Comparison of ENCODE assay signal across 16 cellular contexts in genomic region chr15:34799825-34800168, GRCh38. TPM values are rescaled to one million over a fixed set of nuclear protein-coding genes. Genes with fewer than 3 reads are reported as not detected.
DNase-seq lines count a peak whose midpoint lies in the region; TF ChIP-seq lines count a peak whose summit lies in the region.
"Had no signal": no experiment of that assay in that cellular context is flagged by ENCODE, and none has a peak within 500 bp of the region (broad histone marks: within the 10 kb centered on the region; RNA-seq: fewer than 3 reads in every experiment).

No MANE protein-coding gene starts in this region.

- peaks cover 61% of the 10 kb centered on the region for H3K4me1 Mint-ChIP-seq in HFFc6 (ENCODE audit: low read depth)
- H3K4me1 Mint-ChIP-seq: activated CD8-positive, alpha-beta memory T cell treated with anti-CD3 and anti-CD28 coated beads, Interleukin-2, amount 10 ng/mL, durations not matched to agents 7 days and 5 days had no signal

- no peaks in the 10 kb centered on the region for H3K36me3 Mint-ChIP-seq in HFFc6 (ENCODE audit: low read depth)
- H3K36me3 Mint-ChIP-seq: activated CD8-positive, alpha-beta memory T cell treated with anti-CD3 and anti-CD28 coated beads, Interleukin-2, amount 10 ng/mL, durations not matched to agents 7 days and 5 days; stimulated activated memory B cell treated with anti-CD40 and anti-IgM and Interleukin-4, amounts not matched to agents 10 μg/mL and 1 μg/mL and 100 μg/mL, for 72 hours had no signal

- no peaks in the 10 kb centered on the region for H3K27me3 Mint-ChIP-seq in HFFc6 (ENCODE audit: insufficient read depth)

- H3K4me3 ChIP-seq in fibroblast of villous mesenchyme (ENCODE audit: low read depth, low read length): no peak overlapping the region
- H3K4me3 ChIP-seq: skin epidermis, transverse colon had no signal

- peak overlapping the region; percentile 44 for H3K27ac Mint-ChIP-seq in HFFc6
- H3K27ac Mint-ChIP-seq: activated CD8-positive, alpha-beta memory T cell treated with anti-CD3 and anti-CD28 coated beads, Interleukin-2, amount 10 ng/mL, durations not matched to agents 7 days and 5 days; stimulated activated memory B cell treated with anti-CD40 and anti-IgM and Interleukin-4, amounts not matched to agents 10 μg/mL and 1 μg/mL and 100 μg/mL, for 72 hours; T-helper 2 cell treated with Interferon-gamma antibody and Interleukin-4, amounts not matched to agents 5 μg/mL and 100 μg/mL, for 36 hours had no signal

- TF ChIP-seq CTCF in HFFc6 (IDR thresholded peaks at IDR 0.05) (no peak), fibroblast of villous mesenchyme (IDR thresholded peaks at IDR 0.05; ENCODE audit: insufficient read depth, low read depth, low read length) (no peak)

- no peaks in the 10 kb centered on the region for H3K9me3 Mint-ChIP-seq in HFFc6
- H3K9me3 Mint-ChIP-seq: stimulated activated memory B cell treated with anti-CD40 and anti-IgM and Interleukin-4, amounts not matched to agents 10 μg/mL and 1 μg/mL and 100 μg/mL, for 72 hours; T-helper 2 cell treated with Interferon-gamma antibody and Interleukin-4, amounts not matched to agents 5 μg/mL and 100 μg/mL, for 36 hours had no signal

- H3K4me3 Mint-ChIP-seq in HFFc6: peak overlapping the region; percentile 67
- H3K4me3 Mint-ChIP-seq: activated CD8-positive, alpha-beta memory T cell treated with anti-CD3 and anti-CD28 coated beads, Interleukin-2, amount 10 ng/mL, durations not matched to agents 7 days and 5 days; stimulated activated memory B cell treated with anti-CD40 and anti-IgM and Interleukin-4, amounts not matched to agents 10 μg/mL and 1 μg/mL and 100 μg/mL, for 72 hours; T-helper 2 cell treated with Interferon-gamma antibody and Interleukin-4, amounts not matched to agents 5 μg/mL and 100 μg/mL, for 36 hours had no signal

- DNase-seq in HFFc6: no peak
- DNase-seq in NCI-H69 (lab: John Stamatoyannopoulos, UW): peak; percentile 95
- peak; percentile 47 for DNase-seq in fibroblast of villous mesenchyme (ENCODE audit: low read depth)
- DNase-seq in retina: peak; percentile 65
- DNase-seq in AML-193 (lab: John Stamatoyannopoulos, UW): no peak
- DNase-seq in EL: no peak
- no peak for DNase-seq in CD1c-positive myeloid dendritic cell (ENCODE audit: extremely low spot score)
- DNase-seq: activated CD4-positive, CD25-positive, alpha-beta regulatory T cell treated with anti-CD3 and anti-CD28 coated beads, Interleukin-2, amount 50 U/mL, for 72 hours; activated CD8-positive, alpha-beta memory T cell treated with anti-CD3 and anti-CD28 coated beads, Interleukin-2, amount 10 ng/mL, durations not matched to agents 7 days and 5 days; activated effector memory CD4-positive, alpha-beta T cell treated with Interleukin-2 at 50 U/mL for 16 hours; HCEC 1CT; NCI-H2107; transverse colon had no signal

RNA-seq across cellular contexts. Expression of gene ACTC1, which starts 4.4 kb away (rescaled TPM):
- 10 to 100 TPM in 5 of 6 experiments, 1 to 10 TPM in 1; 4.8 to 30.5 (median 24.7) TPM for total RNA-seq in HFFc6 (2021; fragmentation: NEBNext Ultra II Directional; extraction: Animal tissue kit (Norgen Biotek cat#: 25700))
- total RNA-seq in fibroblast of villous mesenchyme: under 0.01 and 0.64 TPM in 2 replicates
- total RNA-seq: activated CD8-positive, alpha-beta memory T cell treated with anti-CD3 and anti-CD28 coated beads, Interleukin-2, amount 10 ng/mL, durations not matched to agents 7 days and 5 days had no signal

RNA-seq across cellular contexts. Expression of gene GJD2, which starts 45.0 kb away (rescaled TPM):
- total RNA-seq in HFFc6 (2021; fragmentation: NEBNext Ultra II Directional; extraction: Animal tissue kit (Norgen Biotek cat#: 25700)): not detected
- not detected in 2 replicates for total RNA-seq in fibroblast of villous mesenchyme
- total RNA-seq: activated CD8-positive, alpha-beta memory T cell treated with anti-CD3 and anti-CD28 coated beads, Interleukin-2, amount 10 ng/mL, durations not matched to agents 7 days and 5 days; transverse colon had no signal

Comparison
In these comparisons a context has a peak if more than half of its experiments do, and no peak if none do; other contexts are left out.
1. DNase-seq: peak in NCI-H69 (single experiment), fibroblast of villous mesenchyme (single experiment) and retina (single experiment); none in HFFc6 (single experiment), AML-193 (0 of 2), EL (single experiment) and CD1c-positive myeloid dendritic cell (single experiment).